8 cellular contexts compared by ENCODE assay signal in genomic region chr16:75265911-75266701, GRCh38. TPM values are rescaled to one million over a fixed set of nuclear protein-coding genes. Genes with fewer than 3 reads are reported as not detected.
DNase-seq lines count a peak whose midpoint lies in the region; ATAC-seq and TF ChIP-seq lines count a peak whose summit lies in the region.

No MANE protein-coding gene starts in this region.

- H3K27ac Mint-ChIP-seq in activated CD4-positive, alpha-beta T cell treated with anti-CD3 and anti-CD28 coated beads, Interleukin-2, amount 10 ng/mL, durations not matched to agents 7 days and 5 days, result no peak overlapping the region
- H3K27ac Mint-ChIP-seq in nephron, result peak overlapping the region; percentile 95 to 99 (median 97)

- peak; percentile 61 for ATAC-seq in GM21576 (IDR thresholded peaks at IDR 0.05; ENCODE audit: unreplicated experiment)

- H3K4me3 ChIP-seq in HUES64 (ENCODE audit: low read length) (peak overlapping the region; percentile 93), WI38 (ENCODE audit: low read depth, low read length) (peak overlapping the region; percentile 98), foreskin fibroblast (ENCODE audit: low read depth in 1 of 2, low read length in 2 of 2) (peak overlapping the region; percentile 85 to 96)

- no peak overlapping the region; the same call in 1 of the 2 replicates for H3K27ac ChIP-seq in HUES64 (ENCODE audit: low read depth, low read length)

- no peaks in the 10 kb centered on the region for H3K36me3 Mint-ChIP-seq in activated CD4-positive, alpha-beta T cell treated with anti-CD3 and anti-CD28 coated beads, Interleukin-2, amount 10 ng/mL, durations not matched to agents 7 days and 5 days (ENCODE audit: low read depth)
- H3K36me3 Mint-ChIP-seq in nephron (ENCODE audit: low read depth), result no peaks in the 10 kb centered on the region

- TF ChIP-seq CTCF in WI38 (IDR thresholded peaks at IDR 0.05; ENCODE audit: low read depth, low read length) (no peak), foreskin fibroblast (IDR thresholded peaks at IDR 0.05; ENCODE audit: low read depth, low read length) (no peak), nephron (IDR thresholded peaks at IDR 0.05; ENCODE audit: unreplicated experiment in 3 of 3) (no peak)

- H3K27me3 Mint-ChIP-seq in activated CD4-positive, alpha-beta T cell treated with anti-CD3 and anti-CD28 coated beads, Interleukin-2, amount 10 ng/mL, durations not matched to agents 7 days and 5 days, result peaks cover 39% of the 10 kb centered on the region
- H3K27me3 Mint-ChIP-seq in nephron (ENCODE audit: low read depth), result no peaks in the 10 kb centered on the region

- H3K9me3 ChIP-seq in HUES64 (ENCODE audit: insufficient read depth, low read depth, low read length), result no peaks in the 10 kb centered on the region

- POLR2A ChIA-PET in activated CD4-positive, alpha-beta T cell treated with anti-CD3 and anti-CD28 coated beads, Interleukin-2, amount 10 ng/mL, durations not matched to agents 7 days and 5 days (lab: Charles Lee), result no interaction called here

- H3K9me3 Mint-ChIP-seq in activated CD4-positive, alpha-beta T cell treated with anti-CD3 and anti-CD28 coated beads, Interleukin-2, amount 10 ng/mL, durations not matched to agents 7 days and 5 days, result no peaks in the 10 kb centered on the region
- H3K9me3 Mint-ChIP-seq in nephron, result no peaks in the 10 kb centered on the region

- H3K4me3 Mint-ChIP-seq in activated CD4-positive, alpha-beta T cell treated with anti-CD3 and anti-CD28 coated beads, Interleukin-2, amount 10 ng/mL, durations not matched to agents 7 days and 5 days, result no peak overlapping the region
- H3K4me3 Mint-ChIP-seq in nephron, result peak overlapping the region; percentile 89 to 97 (median 95)

- CTCF ChIA-PET in activated CD4-positive, alpha-beta T cell treated with anti-CD3 and anti-CD28 coated beads, Interleukin-2, amount 10 ng/mL, durations not matched to agents 7 days and 5 days (lab: Charles Lee), result interaction anchor here (0.8 kb wide), 1 partner anchor 13 kb away, joined by 3 read pairs; no protein-coding TSS in a partner anchor

- peaks cover 1% of the 10 kb centered on the region for H3K4me1 Mint-ChIP-seq in activated CD4-positive, alpha-beta T cell treated with anti-CD3 and anti-CD28 coated beads, Interleukin-2, amount 10 ng/mL, durations not matched to agents 7 days and 5 days
- peaks cover 42% of the 10 kb centered on the region for H3K4me1 Mint-ChIP-seq in nephron

- peaks cover 10% of the 10 kb centered on the region; the same call in 1 of the 2 replicates for H3K4me1 ChIP-seq in HUES64 (ENCODE audit: insufficient read depth, low read length)

- H3K27me3 ChIP-seq in HUES64 (ENCODE audit: insufficient read depth, low read length), result no peaks in the 10 kb centered on the region

- H3K36me3 ChIP-seq in HUES64 (ENCODE audit: insufficient read depth, low read length), result peaks cover 3% of the 10 kb centered on the region; the same call in 1 of the 2 replicates

- peak; percentile 48 for DNase-seq in activated CD4-positive, alpha-beta T cell treated with anti-CD3 and anti-CD28 coated beads for 48 hours
- no peak for DNase-seq in activated CD4-positive, alpha-beta T cell treated with anti-CD3 and anti-CD28 coated beads, Interleukin-2, amount 10 ng/mL, durations not matched to agents 7 days and 5 days
- peak in 1 of 2 donors; percentile 88 for DNase-seq in foreskin fibroblast
- DNase-seq in stimulated activated naive CD4-positive, alpha-beta T cell (lab: John Stamatoyannopoulos, UW), result no peak

- H3K9ac ChIP-seq in HUES64 (ENCODE audit: low read depth, low read length), result peak overlapping the region; percentile 91

- WGBS in HUES64, result 12% methylated on average over 62 of the region's 62 CpGs

RNA-seq across cellular contexts. Expression of gene BCAR1, which starts 14.7 kb away (rescaled TPM):
- total RNA-seq in activated CD4-positive, alpha-beta T cell treated with anti-CD3 and anti-CD28 coated beads, Interleukin-2, amount 10 ng/mL, durations not matched to agents 7 days and 5 days, result under 1 TPM in 1 of 2 experiments, not detected in 1; 0.04 TPM
- 43.7 TPM for polyA plus RNA-seq in HUES64 (2013, experiment 1 of 2)
- polyA plus RNA-seq in HUES64 (2013, experiment 2 of 2), result 40.2 TPM

RNA-seq across cellular contexts. Expression of gene CTRB1, which starts 47.3 kb away (rescaled TPM):
- not detected for total RNA-seq in activated CD4-positive, alpha-beta T cell treated with anti-CD3 and anti-CD28 coated beads, Interleukin-2, amount 10 ng/mL, durations not matched to agents 7 days and 5 days
- not detected for polyA plus RNA-seq in HUES64 (2013, experiment 1 of 2)
- polyA plus RNA-seq in HUES64 (2013, experiment 2 of 2), result not detected

RNA-seq across cellular contexts. Expression of gene CTRB2, which starts 59.1 kb away (rescaled TPM):
- total RNA-seq in activated CD4-positive, alpha-beta T cell treated with anti-CD3 and anti-CD28 coated beads, Interleukin-2, amount 10 ng/mL, durations not matched to agents 7 days and 5 days, result not detected
- polyA plus RNA-seq in HUES64 (2013, experiment 1 of 2), result not detected
- polyA plus RNA-seq in HUES64 (2013, experiment 2 of 2), result not detected
